In genomic region chr2:72990695-72991438, GRCh38 we compare ENCODE assay signal across 26 cellular contexts.
DNase-seq lines count a peak whose midpoint lies in the region; ATAC-seq and TF ChIP-seq lines count a peak whose summit lies in the region.
"Had no signal": no experiment of that assay in that cellular context is flagged by ENCODE, and none has a peak within 500 bp of the region (broad histone marks: within the 10 kb centered on the region; RNA-seq: fewer than 3 reads in every experiment).

No MANE protein-coding gene starts in this region.

- H3K36me3 ChIP-seq in breast epithelium (no peaks in the 10 kb centered on the region), ascending aorta (peaks cover 4 to 9% of the 10 kb centered on the region in 2 donors), neuronal stem cell (replicated peaks in 1 of 2; ENCODE audit: control insufficient read depth in 2 of 2, insufficient read depth in 2 of 2, low read length in 2 of 2) (peaks cover 2 to 3% of the 10 kb centered on the region in 2 donors)
- H3K36me3 ChIP-seq in CD4-positive, alpha-beta memory T cell (ENCODE audit: insufficient read depth, low read length) = no peaks in the 10 kb centered on the region

- H3K9me3 ChIP-seq in breast epithelium = no peaks in the 10 kb centered on the region
- no peaks in the 10 kb centered on the region for H3K9me3 ChIP-seq in ascending aorta
- H3K9me3 ChIP-seq in neuronal stem cell (replicated peaks in 1 of 2; ENCODE audit: control insufficient read depth in 2 of 2, insufficient read depth in 1 of 2, low read depth in 1 of 2, low read length in 2 of 2) = no peaks in the 10 kb centered on the region
- H3K9me3 ChIP-seq in CD4-positive, alpha-beta memory T cell (ENCODE audit: control insufficient read depth in 1 of 2, low read length in 2 of 2) = no peaks in the 10 kb centered on the region

- H3K27ac ChIP-seq in breast epithelium = peak overlapping the region; percentile 77 to 93
- H3K27ac ChIP-seq in ascending aorta = peak overlapping the region; percentile 82 to 84
- H3K27ac ChIP-seq in neuronal stem cell (replicated peaks; ENCODE audit: low read length) = no peak overlapping the region
- no peak overlapping the region for H3K27ac ChIP-seq in CD4-positive, alpha-beta memory T cell (ENCODE audit: low read depth, low read length)

- WGBS in neuronal stem cell (ENCODE audit: extremely low coverage in 2 of 2, insufficient read length in 2 of 2, insufficient replicate concordance in 1 of 2), 2 donors = no CpG with 5 or more reads among the region's 13 CpGs

- H3K9me3 Mint-ChIP-seq in MCF 10A (ENCODE audit: unreplicated experiment) (no peaks in the 10 kb centered on the region), type B pancreatic cell (no peaks in the 10 kb centered on the region)
- no peaks in the 10 kb centered on the region for H3K9me3 Mint-ChIP-seq in CD4-positive, alpha-beta memory T cell
- H3K9me3 Mint-ChIP-seq: activated CD8-positive, alpha-beta T cell treated with anti-CD3 and anti-CD28 coated beads for 36 hours; CD4-positive, alpha-beta T cell; central memory CD8-positive, alpha-beta T cell; dendritic cell treated with granulocyte-macrophage colony-stimulating factor and Interleukin-4, amounts not matched to agents 40 ng/mL and 50 ng/mL, for 4 days; nephron; stimulated activated naive CD8-positive, alpha-beta T cell treated with anti-CD3 and anti-CD28 coated beads, Interleukin-15, Interleukin-2, amounts not matched to agents 100 ng/mL and 50 ng/mL, for 24 hours had no signal

- H3K36me3 Mint-ChIP-seq in MCF 10A (ENCODE audit: insufficient read depth, unreplicated experiment) (peaks cover 6% of the 10 kb centered on the region), type B pancreatic cell (peaks cover 1% of the 10 kb centered on the region)
- H3K36me3 Mint-ChIP-seq in CD4-positive, alpha-beta memory T cell = peaks cover 0 to 6% of the 10 kb centered on the region in 2 donors

- H3K4me3 ChIP-seq in breast epithelium (no peak overlapping the region), ascending aorta (no peak overlapping the region), neuronal stem cell (ENCODE audit: low read length in 2 of 2) (no peak overlapping the region)
- no peak overlapping the region for H3K4me3 ChIP-seq in CD4-positive, alpha-beta memory T cell (ENCODE audit: low read length in 2 of 2)

- H3K4me1 Mint-ChIP-seq in MCF 10A (ENCODE audit: insufficient read depth, unreplicated experiment) = no peaks in the 10 kb centered on the region
- H3K4me1 Mint-ChIP-seq in type B pancreatic cell (ENCODE audit: unreplicated experiment) = peaks cover 11% of the 10 kb centered on the region
- no peaks in the 10 kb centered on the region for H3K4me1 Mint-ChIP-seq in CD4-positive, alpha-beta memory T cell
- H3K4me1 Mint-ChIP-seq: central memory CD8-positive, alpha-beta T cell had no signal

- DNase-seq in breast epithelium (ENCODE audit: low spot score in 2 of 2) (no peak), MCF 10A (ENCODE audit: unreplicated experiment) (no peak), ascending aorta (ENCODE audit: low spot score in 2 of 2) (peak in 1 of 2 donors; percentile 16), neuronal stem cell (ENCODE audit: low spot score) (no peak), type B pancreatic cell (ENCODE audit: extremely low spot score, unreplicated experiment) (peak; percentile 58), inferior parietal cortex (ENCODE audit: extremely low spot score) (no peak)
- no peak for DNase-seq in CD4-positive, alpha-beta memory T cell
- DNase-seq: activated CD4-positive, CD25-positive, alpha-beta regulatory T cell treated with anti-CD3 and anti-CD28 coated beads, Interleukin-2, amount 50 U/mL, for 72 hours; activated CD8-positive, alpha-beta T cell treated with anti-CD3 and anti-CD28 coated beads for 36 hours; CD4-positive, alpha-beta T cell; mammary epithelial cell; NCI-H146; NCI-H2107; NCI-H345; retina; SHP77; stimulated activated CD8-positive, alpha-beta memory T cell treated with anti-CD3 and anti-CD28 coated beads, Interleukin-4, amount 100 ng/mL, for 48 hours; T-helper 2 cell had no signal

- H3K4me1 ChIP-seq in breast epithelium = peaks cover 7% of the 10 kb centered on the region in 2 donors
- H3K4me1 ChIP-seq in ascending aorta = no peaks in the 10 kb centered on the region
- H3K4me1 ChIP-seq in neuronal stem cell (ENCODE audit: control insufficient read depth in 2 of 2, insufficient read depth in 1 of 2, low read depth in 1 of 2, low read length in 2 of 2) = peaks cover 0 to 21% of the 10 kb centered on the region in 2 donors
- H3K4me1 ChIP-seq in CD4-positive, alpha-beta memory T cell (ENCODE audit: insufficient read depth, low read length) = no peaks in the 10 kb centered on the region

- no peak overlapping the region for H3K4me2 ChIP-seq in neuronal stem cell (ENCODE audit: insufficient read depth, low read length, poor library complexity, severe bottlenecking)

- no peak overlapping the region for H2BK12ac ChIP-seq in neuronal stem cell (ENCODE audit: low read length)

- H3K18ac ChIP-seq in neuronal stem cell (ENCODE audit: low read length) = peak overlapping the region; percentile 90

- no TSS peak for BruUV-seq in MCF 10A (replicated peaks; lab: Mats Ljungman, UMichigan)

- H2BK15ac ChIP-seq in neuronal stem cell (ENCODE audit: low read length) = peak overlapping the region; percentile 30

- CTCF ChIA-PET in MCF 10A (lab: Yijun Ruan, JAX) = interaction anchor here (0.7 to 3.7 kb wide), 12 partner anchors 8 to 415 kb away, joined by 3 to 43 read pairs (median 6); no protein-coding TSS in a partner anchor
- CTCF ChIA-PET in CD4-positive, alpha-beta memory T cell (lab: Charles Lee; ENCODE audit: partially characterized antibody) = interaction anchor here (1.0 to 10.8 kb wide), 13 partner anchors 7 to 222 kb away, joined by 3 to 184 read pairs (median 5); no protein-coding TSS in a partner anchor

- H3K4ac ChIP-seq in neuronal stem cell (ENCODE audit: low read length) = no peak overlapping the region

- no peak for TF ChIP-seq POLR2A in breast epithelium (IDR thresholded peaks at IDR 0.05)

- H3K4me3 Mint-ChIP-seq in MCF 10A (ENCODE audit: unreplicated experiment) (no peak overlapping the region), type B pancreatic cell (no peak overlapping the region)
- no peak overlapping the region for H3K4me3 Mint-ChIP-seq in CD4-positive, alpha-beta memory T cell
- H3K4me3 Mint-ChIP-seq: activated CD8-positive, alpha-beta T cell treated with anti-CD3 and anti-CD28 coated beads for 36 hours; activated naive CD8-positive, alpha-beta T cell; CD4-positive, alpha-beta T cell; central memory CD8-positive, alpha-beta T cell; dendritic cell treated with granulocyte-macrophage colony-stimulating factor and Interleukin-4, amounts not matched to agents 40 ng/mL and 50 ng/mL, for 4 days; nephron; stimulated activated naive CD8-positive, alpha-beta T cell treated with anti-CD3 and anti-CD28 coated beads, Interleukin-15, Interleukin-2, amounts not matched to agents 100 ng/mL and 50 ng/mL, for 24 hours had no signal

- H2BK120ac ChIP-seq in neuronal stem cell (ENCODE audit: low read depth, low read length) = no peak overlapping the region

- no peak overlapping the region for H2AFZ ChIP-seq in neuronal stem cell (ENCODE audit: low read length)

- no peak overlapping the region for H2BK5ac ChIP-seq in neuronal stem cell (ENCODE audit: low read length)

- ATAC-seq in GM21619 (IDR thresholded peaks at IDR 0.05; ENCODE audit: unreplicated experiment) = no peak
- ATAC-seq: activated CD8-positive, alpha-beta T cell treated with anti-CD3 and anti-CD28 coated beads for 36 hours; esophagus mucosa; HCT116 had no signal

- H3K9ac ChIP-seq in neuronal stem cell (ENCODE audit: low read depth, low read length, poor library complexity) = no peak overlapping the region

- intact Hi-C loops in breast epithelium (cut with DNase I; ENCODE audit: low total_unique reads) = loop anchor here (10.0 kb wide), 1 partner anchor 184 kb away; no protein-coding TSS in a partner anchor
- intact Hi-C loops in MCF 10A (cut with micrococcal nuclease) = no loop called here
- intact Hi-C loops in ascending aorta (cut with DNase I) = loop anchor here (5.0 kb wide), 2 partner anchors 41 to 186 kb away; no protein-coding TSS in a partner anchor
- intact Hi-C loops in CD4-positive, alpha-beta memory T cell (cut with micrococcal nuclease) = loop anchor here (5.0 kb wide), 1 partner anchor 96 kb away; no protein-coding TSS in a partner anchor

- H4K91ac ChIP-seq in neuronal stem cell (ENCODE audit: low read depth, low read length, poor library complexity) = no peak overlapping the region

- H3K23ac ChIP-seq in neuronal stem cell (ENCODE audit: low read depth, low read length, poor library complexity) = no peak overlapping the region

- H4K8ac ChIP-seq in neuronal stem cell (ENCODE audit: low read depth, low read length) = no peak overlapping the region

- TF ChIP-seq CTCF in breast epithelium (IDR thresholded peaks at IDR 0.05) = no peak
- no peak for TF ChIP-seq CTCF in MCF 10A (IDR thresholded peaks at IDR 0.05; ENCODE audit: unreplicated experiment)
- no peak for TF ChIP-seq CTCF in ascending aorta (IDR thresholded peaks at IDR 0.05)
- TF ChIP-seq CTCF in type B pancreatic cell (conservative IDR thresholded peaks at IDR 0.05) = no peak

- POLR2A ChIA-PET in MCF 10A (lab: Yijun Ruan, JAX) = no interaction called here
- POLR2A ChIA-PET in CD4-positive, alpha-beta memory T cell (lab: Charles Lee; ENCODE audit: partially characterized antibody) = no interaction called here

- H3K27me3 ChIP-seq in breast epithelium (no peaks in the 10 kb centered on the region), ascending aorta (no peaks in the 10 kb centered on the region), neuronal stem cell (ENCODE audit: control insufficient read depth in 3 of 3, insufficient read depth in 3 of 3, low read depth in 1 of 3, low read length in 3 of 3) (peaks cover 0 to 35% (median 2%) of the 10 kb centered on the region in 3 experiments)
- H3K27me3 ChIP-seq in CD4-positive, alpha-beta memory T cell (ENCODE audit: insufficient read depth, low read length) = no peaks in the 10 kb centered on the region

- H3K79me1 ChIP-seq in neuronal stem cell (ENCODE audit: low read depth, low read length) = peaks cover 3% of the 10 kb centered on the region

- H2AK5ac ChIP-seq in neuronal stem cell (ENCODE audit: low read depth, low read length) = peak overlapping the region; percentile 24

- H3K27ac Mint-ChIP-seq in MCF 10A (ENCODE audit: low read depth, unreplicated experiment) (no peak overlapping the region), type B pancreatic cell (no peak overlapping the region)
- no peak overlapping the region for H3K27ac Mint-ChIP-seq in CD4-positive, alpha-beta memory T cell
- H3K27ac Mint-ChIP-seq: activated CD8-positive, alpha-beta T cell treated with anti-CD3 and anti-CD28 coated beads for 36 hours; activated naive CD8-positive, alpha-beta T cell; CD4-positive, alpha-beta T cell; dendritic cell treated with granulocyte-macrophage colony-stimulating factor and Interleukin-4, amounts not matched to agents 40 ng/mL and 50 ng/mL, for 4 days; stimulated activated naive CD8-positive, alpha-beta T cell treated with anti-CD3 and anti-CD28 coated beads, Interleukin-15, Interleukin-2, amounts not matched to agents 100 ng/mL and 50 ng/mL, for 24 hours had no signal

- H3K14ac ChIP-seq in neuronal stem cell (ENCODE audit: low read length) = no peak overlapping the region

- H3K27me3 Mint-ChIP-seq in MCF 10A (ENCODE audit: insufficient read depth, unreplicated experiment) = no peaks in the 10 kb centered on the region
- H3K27me3 Mint-ChIP-seq in type B pancreatic cell = no peaks in the 10 kb centered on the region
- no peaks in the 10 kb centered on the region for H3K27me3 Mint-ChIP-seq in CD4-positive, alpha-beta memory T cell
- H3K27me3 Mint-ChIP-seq: activated CD8-positive, alpha-beta T cell treated with anti-CD3 and anti-CD28 coated beads for 36 hours; activated naive CD8-positive, alpha-beta T cell; CD4-positive, alpha-beta T cell; central memory CD8-positive, alpha-beta T cell; dendritic cell treated with granulocyte-macrophage colony-stimulating factor and Interleukin-4, amounts not matched to agents 40 ng/mL and 50 ng/mL, for 4 days; stimulated activated naive CD8-positive, alpha-beta T cell treated with anti-CD3 and anti-CD28 coated beads, Interleukin-15, Interleukin-2, amounts not matched to agents 100 ng/mL and 50 ng/mL, for 24 hours had no signal

Comparison
In these comparisons a context has a peak if more than half of its experiments do, and no peak if none do; other contexts are left out.
1. H3K27ac ChIP-seq: peak in breast epithelium (2 of 2) and ascending aorta (2 of 2); none in neuronal stem cell (single experiment) and CD4-positive, alpha-beta memory T cell (single experiment).